13 cellular contexts compared by ENCODE assay signal in genomic region chrX:12447448-12448154, GRCh38.
DNase-seq lines count a peak whose midpoint lies in the region; ATAC-seq and TF ChIP-seq lines count a peak whose summit lies in the region.
"Had no signal": no experiment of that assay in that cellular context is flagged by ENCODE, and none has a peak within 500 bp of the region (broad histone marks: within the 10 kb centered on the region; RNA-seq: fewer than 3 reads in every experiment).

No MANE protein-coding gene starts in this region.

- TF ChIP-seq CTCF in mammary epithelial cell (conservative IDR thresholded peaks at IDR 0.05 in 1 of 2, IDR thresholded peaks at IDR 0.05 in 1 of 2; ENCODE audit: extremely low read depth in 1 of 2, insufficient read depth in 1 of 2, low read depth in 1 of 2, low read length in 2 of 2), result peak; percentile 9 to 46
- no peak for TF ChIP-seq CTCF in colonic mucosa (IDR thresholded peaks at IDR 0.05)
- no peak for TF ChIP-seq CTCF in MM.1S (IDR thresholded peaks at IDR 0.05; ENCODE audit: low read length)

- no peaks in the 10 kb centered on the region for H3K9me3 ChIP-seq in mammary epithelial cell (replicated peaks; ENCODE audit: insufficient read depth, low read length)
- H3K9me3 ChIP-seq in colonic mucosa, result no peaks in the 10 kb centered on the region
- no peaks in the 10 kb centered on the region for H3K9me3 ChIP-seq in MM.1S (replicated peaks; ENCODE audit: insufficient read depth, low read length)
- H3K9me3 ChIP-seq: body of pancreas, spleen had no signal

- H4K20me1 ChIP-seq in mammary epithelial cell (ENCODE audit: insufficient read depth, low read length), result no peaks in the 10 kb centered on the region
- H4K20me1 ChIP-seq in MM.1S (ENCODE audit: insufficient read depth, low read length), result no peaks in the 10 kb centered on the region

- peak overlapping the region; percentile 57 for H3K4me2 ChIP-seq in mammary epithelial cell (ENCODE audit: insufficient read depth, low read depth, low read length)
- H3K4me2 ChIP-seq in MM.1S (ENCODE audit: low read depth, low read length), result no peak overlapping the region

- H3K79me2 ChIP-seq in mammary epithelial cell (ENCODE audit: insufficient read depth, low read length), result no peaks in the 10 kb centered on the region
- no peaks in the 10 kb centered on the region for H3K79me2 ChIP-seq in MM.1S (ENCODE audit: low read length)

- H2AFZ ChIP-seq in mammary epithelial cell (ENCODE audit: low read depth, low read length) (peak overlapping the region; percentile 56), MM.1S (ENCODE audit: low read length) (no peak overlapping the region)

- no peaks in the 10 kb centered on the region for H3K9me2 ChIP-seq in MM.1S (replicated peaks; ENCODE audit: insufficient read depth, low read length)

- H3K36me3 ChIP-seq in mammary epithelial cell (ENCODE audit: insufficient read depth, low read length) (no peaks in the 10 kb centered on the region), colonic mucosa (no peaks in the 10 kb centered on the region), MM.1S (replicated peaks; ENCODE audit: insufficient read depth, low read length) (no peaks in the 10 kb centered on the region)
- H3K36me3 ChIP-seq: spleen had no signal

- H3K4me1 ChIP-seq in mammary epithelial cell (ENCODE audit: insufficient read depth, low read length) (peaks cover 17% of the 10 kb centered on the region), colonic mucosa (no peaks in the 10 kb centered on the region), MM.1S (ENCODE audit: low read length) (no peaks in the 10 kb centered on the region)
- H3K4me1 ChIP-seq: body of pancreas, spleen had no signal

- H3K27ac ChIP-seq in mammary epithelial cell (ENCODE audit: insufficient read depth, low read depth, low read length) (peak overlapping the region; percentile 84), colonic mucosa (no peak overlapping the region), MM.1S (ENCODE audit: low read length) (no peak overlapping the region)
- H3K27ac ChIP-seq: body of pancreas, spleen had no signal

- DNase-seq in ELR (ENCODE audit: low read depth) (peak; percentile 87), NCI-H1417 treated with DMSO at 0.1 percent for 48 hours (lab: John Stamatoyannopoulos, UW) (peak; percentile 33), mammary epithelial cell (peak; percentile 91), myocyte (ENCODE audit: low read depth) (peak; percentile 55), colonic mucosa (no peak), MM.1S (no peak)
- no peak for DNase-seq in stimulated activated CD4-positive, alpha-beta T cell treated with anti-CD3 and anti-CD28 coated beads, Interleukin-2, amount 100 ng/mL, for 48 hours
- DNase-seq: body of pancreas, DMS153, NCI-H82, spleen, T-helper 17 cell had no signal

- intact Hi-C loops in mammary epithelial cell (cut with micrococcal nuclease), result loop anchor here (1.0 to 10.0 kb wide), 10 partner anchors 29 to 503 kb away; partner anchors contain the start of gene FRMPD4
- intact Hi-C loops in colonic mucosa (cut with DNase I), result no loop called here

- no peaks in the 10 kb centered on the region for H3F3A ChIP-seq in MM.1S (ENCODE audit: insufficient read depth, low read length)

- CTCF ChIA-PET in mammary epithelial cell (lab: Charles Lee; ENCODE audit: low non-redundant PET), result no interaction called here

- H3K27me3 ChIP-seq in mammary epithelial cell (ENCODE audit: insufficient read depth, low read length) (no peaks in the 10 kb centered on the region), colonic mucosa (no peaks in the 10 kb centered on the region), MM.1S (replicated peaks; ENCODE audit: insufficient read depth, low read length) (no peaks in the 10 kb centered on the region)
- H3K27me3 ChIP-seq: body of pancreas, spleen had no signal

- in situ Hi-C loops in mammary epithelial cell (cut with MboI; ENCODE audit: low sequenced_read_pairs in 2 of 2), result no loop called here

- H3K4me3 ChIP-seq in mammary epithelial cell (replicated peaks in 1 of 3; ENCODE audit: insufficient read depth in 1 of 3, low read depth in 2 of 3, low read length in 3 of 3) (no peak overlapping the region), colonic mucosa (no peak overlapping the region), MM.1S (ENCODE audit: low read length) (no peak overlapping the region)
- H3K4me3 ChIP-seq: body of pancreas, spleen had no signal

- WGBS in mammary epithelial cell (ENCODE audit: low coverage, missing lambda C conversion rate), result 43% methylated on average over 5 of the region's 5 CpGs

- no TSS peak for BruUV-seq in mammary epithelial cell (replicated peaks; lab: Mats Ljungman, UMichigan)

- H3K9ac ChIP-seq in mammary epithelial cell (ENCODE audit: insufficient read depth, low read length), result peak overlapping the region; percentile 41
- H3K9ac ChIP-seq in colonic mucosa (ENCODE audit: low read depth in 2 of 2, low read length in 2 of 2), result no peak overlapping the region
- H3K9ac ChIP-seq in MM.1S (ENCODE audit: low read length), result no peak overlapping the region

- dilution Hi-C loops in mammary epithelial cell (cut with HindIII; ENCODE audit: low sequenced_read_pairs), result no loop called here

- ATAC-seq in GM21576 (IDR thresholded peaks at IDR 0.05; ENCODE audit: unreplicated experiment), result no peak
- ATAC-seq: body of pancreas, T-helper 17 cell had no signal

Comparison
In these comparisons a context has a peak if more than half of its experiments do, and no peak if none do; other contexts are left out.
1. DNase-seq: peak in ELR (single experiment), NCI-H1417 treated with DMSO at 0.1 percent for 48 hours (single experiment), mammary epithelial cell (single experiment) and myocyte (single experiment); none in colonic mucosa (single experiment), stimulated activated CD4-positive, alpha-beta T cell treated with anti-CD3 and anti-CD28 coated beads, Interleukin-2, amount 100 ng/mL, for 48 hours (0 of 2) and MM.1S (single experiment).
2. CTCF ChIP-seq: peak in mammary epithelial cell (2 of 2); none in colonic mucosa (single experiment) and MM.1S (single experiment).